In the genomic region with DNA sequence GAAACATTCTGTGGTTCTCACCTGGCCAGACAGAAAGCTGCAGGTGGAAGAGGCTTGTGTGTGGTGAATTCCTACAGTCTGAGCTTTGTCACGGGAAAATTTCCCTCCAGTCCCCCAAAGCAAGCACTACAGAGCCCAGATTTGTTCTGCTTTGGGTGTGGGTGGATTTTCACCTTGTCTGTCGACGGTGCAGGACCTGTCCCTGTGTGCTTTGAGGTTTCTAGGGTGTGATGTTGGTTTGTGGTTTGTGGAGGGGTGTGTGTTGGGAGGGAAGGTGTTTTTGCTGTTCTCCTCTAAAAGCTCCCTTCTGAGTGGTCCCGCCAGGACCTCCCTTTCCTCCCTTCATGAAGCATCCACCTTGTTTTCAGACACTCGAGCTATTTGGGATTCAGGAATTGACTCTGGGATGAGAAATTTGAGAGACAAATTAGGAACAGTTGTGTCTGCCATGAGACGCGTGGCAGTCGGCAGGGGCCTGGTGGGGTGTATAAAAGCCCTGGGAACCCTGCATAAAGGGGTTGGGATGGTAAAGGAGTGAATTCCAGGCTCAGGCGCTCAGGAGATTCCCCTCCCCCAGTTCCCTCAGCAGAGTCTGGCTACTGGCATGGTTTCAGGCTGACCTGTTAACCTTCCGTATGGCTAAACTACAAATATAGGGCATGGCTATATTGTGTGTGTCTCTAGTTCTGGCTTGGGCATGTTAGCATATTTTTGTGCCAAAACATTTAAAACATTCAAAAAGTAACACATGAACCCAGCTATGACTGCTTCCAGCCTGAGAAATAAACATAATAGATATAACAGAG, we compare ENCODE assay signal across 1 cellular context.
TF ChIP-seq lines count a peak whose summit lies in the region.

No MANE protein-coding gene starts in this region.

TF ChIP-seq in liver, 16 proteins besides CTCF, POLR2A, EP300 and RAD21 (continued from another document):
- TF ChIP-seq, protein P1, sequence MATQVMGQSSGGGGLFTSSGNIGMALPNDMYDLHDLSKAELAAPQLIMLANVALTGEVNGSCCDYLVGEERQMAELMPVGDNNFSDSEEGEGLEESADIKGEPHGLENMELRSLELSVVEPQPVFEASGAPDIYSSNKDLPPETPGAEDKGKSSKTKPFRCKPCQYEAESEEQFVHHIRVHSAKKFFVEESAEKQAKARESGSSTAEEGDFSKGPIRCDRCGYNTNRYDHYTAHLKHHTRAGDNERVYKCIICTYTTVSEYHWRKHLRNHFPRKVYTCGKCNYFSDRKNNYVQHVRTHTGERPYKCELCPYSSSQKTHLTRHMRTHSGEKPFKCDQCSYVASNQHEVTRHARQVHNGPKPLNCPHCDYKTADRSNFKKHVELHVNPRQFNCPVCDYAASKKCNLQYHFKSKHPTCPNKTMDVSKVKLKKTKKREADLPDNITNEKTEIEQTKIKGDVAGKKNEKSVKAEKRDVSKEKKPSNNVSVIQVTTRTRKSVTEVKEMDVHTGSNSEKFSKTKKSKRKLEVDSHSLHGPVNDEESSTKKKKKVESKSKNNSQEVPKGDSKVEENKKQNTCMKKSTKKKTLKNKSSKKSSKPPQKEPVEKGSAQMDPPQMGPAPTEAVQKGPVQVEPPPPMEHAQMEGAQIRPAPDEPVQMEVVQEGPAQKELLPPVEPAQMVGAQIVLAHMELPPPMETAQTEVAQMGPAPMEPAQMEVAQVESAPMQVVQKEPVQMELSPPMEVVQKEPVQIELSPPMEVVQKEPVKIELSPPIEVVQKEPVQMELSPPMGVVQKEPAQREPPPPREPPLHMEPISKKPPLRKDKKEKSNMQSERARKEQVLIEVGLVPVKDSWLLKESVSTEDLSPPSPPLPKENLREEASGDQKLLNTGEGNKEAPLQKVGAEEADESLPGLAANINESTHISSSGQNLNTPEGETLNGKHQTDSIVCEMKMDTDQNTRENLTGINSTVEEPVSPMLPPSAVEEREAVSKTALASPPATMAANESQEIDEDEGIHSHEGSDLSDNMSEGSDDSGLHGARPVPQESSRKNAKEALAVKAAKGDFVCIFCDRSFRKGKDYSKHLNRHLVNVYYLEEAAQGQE (IDR thresholded peaks at IDR 0.05) = no peak
- no peak for TF ChIP-seq YY1 (IDR thresholded peaks at IDR 0.05)
- peak in 1 of 2 donors; percentile 9 for TF ChIP-seq RXRA (IDR thresholded peaks at IDR 0.05)
- no peak for TF ChIP-seq GABPA (IDR thresholded peaks at IDR 0.05 in 1 of 2, conservative IDR thresholded peaks at IDR 0.05 in 1 of 2)
- TF ChIP-seq FOXA1 (IDR thresholded peaks at IDR 0.05) = no peak
- TF ChIP-seq NR2F2 (IDR thresholded peaks at IDR 0.05) = peak; percentile 54
- TF ChIP-seq EGR1 (IDR thresholded peaks at IDR 0.05; ENCODE audit: low read depth in 2 of 2) = no peak
- no peak for TF ChIP-seq FOXA2 (IDR thresholded peaks at IDR 0.05)
- TF ChIP-seq, protein P2, sequence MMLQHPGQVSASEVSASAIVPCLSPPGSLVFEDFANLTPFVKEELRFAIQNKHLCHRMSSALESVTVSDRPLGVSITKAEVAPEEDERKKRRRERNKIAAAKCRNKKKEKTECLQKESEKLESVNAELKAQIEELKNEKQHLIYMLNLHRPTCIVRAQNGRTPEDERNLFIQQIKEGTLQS (IDR thresholded peaks at IDR 0.05) = no peak
- TF ChIP-seq, protein P3, sequence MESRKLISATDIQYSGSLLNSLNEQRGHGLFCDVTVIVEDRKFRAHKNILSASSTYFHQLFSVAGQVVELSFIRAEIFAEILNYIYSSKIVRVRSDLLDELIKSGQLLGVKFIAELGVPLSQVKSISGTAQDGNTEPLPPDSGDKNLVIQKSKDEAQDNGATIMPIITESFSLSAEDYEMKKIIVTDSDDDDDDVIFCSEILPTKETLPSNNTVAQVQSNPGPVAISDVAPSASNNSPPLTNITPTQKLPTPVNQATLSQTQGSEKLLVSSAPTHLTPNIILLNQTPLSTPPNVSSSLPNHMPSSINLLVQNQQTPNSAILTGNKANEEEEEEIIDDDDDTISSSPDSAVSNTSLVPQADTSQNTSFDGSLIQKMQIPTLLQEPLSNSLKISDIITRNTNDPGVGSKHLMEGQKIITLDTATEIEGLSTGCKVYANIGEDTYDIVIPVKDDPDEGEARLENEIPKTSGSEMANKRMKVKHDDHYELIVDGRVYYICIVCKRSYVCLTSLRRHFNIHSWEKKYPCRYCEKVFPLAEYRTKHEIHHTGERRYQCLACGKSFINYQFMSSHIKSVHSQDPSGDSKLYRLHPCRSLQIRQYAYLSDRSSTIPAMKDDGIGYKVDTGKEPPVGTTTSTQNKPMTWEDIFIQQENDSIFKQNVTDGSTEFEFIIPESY (IDR thresholded peaks at IDR 0.05) = no peak
- no peak for TF ChIP-seq HNF4G (IDR thresholded peaks at IDR 0.05)
- TF ChIP-seq HNF4A (conservative IDR thresholded peaks at IDR 0.05) = no peak
